10 cellular contexts compared by ENCODE assay signal in genomic region chr18:36711813-36712444, GRCh38.
A peak's percentile ranks its signal among the peaks of the same experiment; 100 is the strongest.
DNase-seq lines count a peak whose midpoint lies in the region; ATAC-seq, FAIRE-seq and TF ChIP-seq lines count a peak whose summit lies in the region.
"Had no signal": no experiment of that assay in that cellular context is flagged by ENCODE, and none has a peak within 500 bp of the region (broad histone marks: within the 10 kb centered on the region; RNA-seq: fewer than 3 reads in every experiment).

No MANE protein-coding gene starts in this region.

- no peaks in the 10 kb centered on the region for H3K9me3 Mint-ChIP-seq in Calu3 (ENCODE audit: low read depth, unreplicated experiment)

- H3K4me1 Mint-ChIP-seq in Calu3 (ENCODE audit: low read depth, unreplicated experiment): no peaks in the 10 kb centered on the region

- no peaks in the 10 kb centered on the region for H3K9me3 ChIP-seq in pancreas

- FAIRE-seq in pancreas (lab: Jason Lieb, UNC): no peak
- FAIRE-seq: K562 had no signal

- H3K4me1 ChIP-seq in pancreas: no peaks in the 10 kb centered on the region

- H3K36me3 Mint-ChIP-seq in Calu3 (ENCODE audit: insufficient read depth, unreplicated experiment): no peaks in the 10 kb centered on the region

- H3K27me3 ChIP-seq in pancreas: no peaks in the 10 kb centered on the region

- H3K27me3 Mint-ChIP-seq in Calu3 (ENCODE audit: unreplicated experiment): peaks cover 8% of the 10 kb centered on the region

- peak; percentile 25 for DNase-seq in Calu3
- peak; percentile 64 for DNase-seq in RKO (ENCODE audit: low spot score)
- DNase-seq in fibroblast of peridontal ligament (ENCODE audit: extremely low read depth): peak; percentile 91
- peak in 1 of 6 donors; percentile 26 for DNase-seq in pancreas
- DNase-seq in RPMI8226: no peak
- DNase-seq in HuH-7 (ENCODE audit: low spot score): no peak
- DNase-seq: NCI-H774 had no signal

- no TSS peak for BruUV-seq in Calu3 (replicated peaks; lab: Mats Ljungman, UMichigan)

- no peak overlapping the region for H3K27ac ChIP-seq in pancreas

- WGBS in pancreas, 2 donors: 64 to 67% methylated on average over 6 of the region's 6 CpGs

- H3K27ac Mint-ChIP-seq in Calu3 (ENCODE audit: unreplicated experiment): no peak overlapping the region

- ATAC-seq in pancreas: peak in 3 of 4 donors; percentile 34 to 68 (median 60)
- no peak for ATAC-seq in HG03025 (IDR thresholded peaks at IDR 0.05; ENCODE audit: low FRiP score, unreplicated experiment)
- no peak for ATAC-seq in HG03196 (IDR thresholded peaks at IDR 0.05; ENCODE audit: unreplicated experiment)
- ATAC-seq: K562 had no signal

- TF ChIP-seq CTCF in Calu3 (IDR thresholded peaks at IDR 0.05; ENCODE audit: unreplicated experiment) (no peak), pancreas (IDR thresholded peaks at IDR 0.05) (no peak)

- CTCF ChIA-PET in Calu3 (lab: Charles Lee): no interaction called here

- no peak overlapping the region for H3K4me3 Mint-ChIP-seq in Calu3 (ENCODE audit: low read depth, unreplicated experiment)

- no peaks in the 10 kb centered on the region for H3K36me3 ChIP-seq in pancreas

- H3K4me3 ChIP-seq in pancreas: no peak overlapping the region
- H3K4me3 ChIP-seq: K562 had no signal

- intact Hi-C loops in Calu3 (cut with micrococcal nuclease; ENCODE audit: unreplicated experiment) (no loop called here), pancreas (cut with DNase I) (no loop called here)

Comparison
In these comparisons a context has a peak if more than half of its experiments do, and no peak if none do; other contexts are left out.
1. DNase-seq: peak in Calu3 (single experiment), RKO (single experiment) and fibroblast of peridontal ligament (single experiment); none in RPMI8226 (single experiment) and HuH-7 (single experiment).
2. ATAC-seq: peak in pancreas (3 of 4); none in HG03025 (single experiment) and HG03196 (single experiment).